Comparison of ENCODE assay signal across 8 cellular contexts in genomic region chrX:85244411-85245210, GRCh38. TPM values are rescaled to one million over a fixed set of nuclear protein-coding genes. Genes with fewer than 3 reads are reported as not detected.
DNase-seq lines count a peak whose midpoint lies in the region; ATAC-seq, FAIRE-seq and TF ChIP-seq lines count a peak whose summit lies in the region.

No MANE protein-coding gene starts in this region.

- no peaks in the 10 kb centered on the region for H3K36me3 Mint-ChIP-seq in glutamatergic neuron (ENCODE audit: unreplicated experiment)

- H4K20me1 ChIP-seq in MM.1S (ENCODE audit: insufficient read depth, low read length) = no peaks in the 10 kb centered on the region

- H3K27me3 Mint-ChIP-seq in glutamatergic neuron (ENCODE audit: unreplicated experiment) = peaks cover 6% of the 10 kb centered on the region

- H3K9me3 ChIP-seq in MM.1S (replicated peaks; ENCODE audit: insufficient read depth, low read length) (no peaks in the 10 kb centered on the region), parathyroid adenoma (ENCODE audit: control insufficient read depth, low read length) (no peaks in the 10 kb centered on the region)

- H3K27ac ChIP-seq in MM.1S (ENCODE audit: low read length) (no peak overlapping the region), parathyroid adenoma (peak overlapping the region; percentile 53)

- H3K4me1 Mint-ChIP-seq in glutamatergic neuron (ENCODE audit: low read depth, unreplicated experiment) = no peaks in the 10 kb centered on the region

- H3K27me3 ChIP-seq in MM.1S (replicated peaks; ENCODE audit: insufficient read depth, low read length) = no peaks in the 10 kb centered on the region
- no peaks in the 10 kb centered on the region for H3K27me3 ChIP-seq in parathyroid adenoma (ENCODE audit: control insufficient read depth, insufficient read depth, low read length)

- TF ChIP-seq POLR2A in H54 (IDR thresholded peaks at IDR 0.05; ENCODE audit: low read depth, low read length) = no peak

- TF ChIP-seq CTCF in MM.1S (IDR thresholded peaks at IDR 0.05; ENCODE audit: low read length) = no peak
- no peak for TF ChIP-seq CTCF in glutamatergic neuron (IDR thresholded peaks at IDR 0.05; ENCODE audit: partially characterized antibody, unreplicated experiment)
- no peak for TF ChIP-seq CTCF in parathyroid adenoma (IDR thresholded peaks at IDR 0.05)

- H3F3A ChIP-seq in MM.1S (ENCODE audit: insufficient read depth, low read length) = no peaks in the 10 kb centered on the region

- H3K4me3 Mint-ChIP-seq in glutamatergic neuron (ENCODE audit: unreplicated experiment) = peak overlapping the region; percentile 99

- H3K9ac ChIP-seq in MM.1S (ENCODE audit: low read length) = peak overlapping the region; percentile 46; the same call in 1 of the 2 replicates
- no peak overlapping the region for H3K9ac ChIP-seq in parathyroid adenoma

- peak overlapping the region; percentile 69 for H3K4me3 ChIP-seq in MM.1S (ENCODE audit: low read length)
- peak overlapping the region; percentile 59 for H3K4me3 ChIP-seq in parathyroid adenoma (ENCODE audit: low read depth, low read length)

- no peaks in the 10 kb centered on the region for H3K79me2 ChIP-seq in MM.1S (ENCODE audit: low read length)
- H3K79me2 ChIP-seq in parathyroid adenoma = no peaks in the 10 kb centered on the region

- H3K9me3 Mint-ChIP-seq in glutamatergic neuron (ENCODE audit: unreplicated experiment) = peaks cover 9% of the 10 kb centered on the region

- no peaks in the 10 kb centered on the region for H3K9me2 ChIP-seq in MM.1S (replicated peaks; ENCODE audit: insufficient read depth, low read length)

- H3K4me1 ChIP-seq in MM.1S (ENCODE audit: low read length) (0 out of 2 replicates have a peak, but pooled peaks cover 7% of the 10 kb centered on the region), parathyroid adenoma (no peaks in the 10 kb centered on the region)

- DNase-seq in DMS53 treated with DMSO at 0.1 percent for 48 hours (lab: John Stamatoyannopoulos, UW; ENCODE audit: unreplicated experiment) (peak; percentile 6), MM.1S (no peak), glutamatergic neuron (peak; percentile 28), H54 (ENCODE audit: insufficient read length, low spot score) (no peak)
- DNase-seq in activated T-cell treated with anti-CD3 and anti-CD28 coated beads, Interleukin-2, amount 50 U/mL, for 48 hours = peak; percentile 16 to 18
- no peak for DNase-seq in activated effector memory CD4-positive, alpha-beta T cell treated with anti-CD3 and anti-CD28 coated beads, Interleukin-2, amount 50 U/mL, for 16 hours

- FAIRE-seq in H54 (lab: Jason Lieb, UNC) = no peak

- H3K27ac Mint-ChIP-seq in glutamatergic neuron (ENCODE audit: unreplicated experiment) = peak overlapping the region; percentile 99

- peak; percentile 48 for ATAC-seq in GM21423 (IDR thresholded peaks at IDR 0.05; ENCODE audit: unreplicated experiment)

- H2AFZ ChIP-seq in MM.1S (ENCODE audit: low read length) (peak overlapping the region; percentile 91), parathyroid adenoma (peak overlapping the region; percentile 82)

- H3K4me2 ChIP-seq in MM.1S (ENCODE audit: low read depth, low read length) (peak overlapping the region; percentile 77), parathyroid adenoma (ENCODE audit: low read length) (peak overlapping the region; percentile 73)

- H3K36me3 ChIP-seq in MM.1S (replicated peaks; ENCODE audit: insufficient read depth, low read length) (no peaks in the 10 kb centered on the region), parathyroid adenoma (ENCODE audit: control insufficient read depth, insufficient read depth, low read length) (no peaks in the 10 kb centered on the region)

RNA-seq across cellular contexts. Expression of gene ZNF711, which starts 0.8 kb away (rescaled TPM):
- 41.9 TPM for total RNA-seq in glutamatergic neuron (ENCODE audit: unreplicated experiment)

RNA-seq across cellular contexts. Expression of gene SATL1, which starts 1.0 kb away (rescaled TPM):
- total RNA-seq in glutamatergic neuron (ENCODE audit: unreplicated experiment) = not detected

Comparison
In these comparisons a context has a peak if more than half of its experiments do, and no peak if none do; other contexts are left out.
1. DNase-seq: peak in DMS53 treated with DMSO at 0.1 percent for 48 hours (single experiment), activated T-cell treated with anti-CD3 and anti-CD28 coated beads, Interleukin-2, amount 50 U/mL, for 48 hours (2 of 2) and glutamatergic neuron (single experiment); none in MM.1S (single experiment), activated effector memory CD4-positive, alpha-beta T cell treated with anti-CD3 and anti-CD28 coated beads, Interleukin-2, amount 50 U/mL, for 16 hours (single experiment) and H54 (single experiment).